In the genomic region with DNA sequence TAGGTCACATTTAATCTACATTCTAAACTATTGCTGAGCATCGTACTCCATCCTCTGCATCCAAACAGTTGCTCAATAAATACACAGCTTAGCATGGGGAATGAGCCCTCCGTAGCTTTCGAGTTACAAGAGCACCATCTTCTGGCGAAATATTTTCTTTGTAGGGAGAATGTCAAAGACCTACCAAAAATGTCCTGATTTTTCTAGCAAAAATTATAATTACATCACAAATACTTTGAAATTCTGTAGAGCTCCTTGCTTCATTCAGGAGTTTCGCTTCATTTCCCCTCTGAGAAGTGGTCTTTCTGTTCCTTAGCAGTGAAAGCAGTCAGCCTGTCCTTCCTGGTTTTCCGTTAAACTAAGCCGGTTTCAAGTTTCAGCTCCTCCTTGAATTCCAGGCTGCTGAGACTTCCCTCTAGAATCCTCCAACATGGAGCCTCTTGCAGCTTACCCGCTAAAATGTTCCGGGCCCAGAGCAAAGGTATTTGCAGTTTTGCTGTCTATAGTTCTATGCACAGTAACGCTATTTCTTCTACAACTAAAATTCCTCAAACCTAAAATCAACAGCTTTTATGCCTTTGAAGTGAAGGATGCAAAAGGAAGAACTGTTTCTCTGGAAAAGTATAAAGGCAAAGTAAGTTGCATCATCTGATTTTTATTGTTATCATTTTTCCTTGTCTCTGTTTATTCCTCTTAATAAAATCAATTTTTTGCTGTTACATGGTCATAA, we compare ENCODE assay signal across 1 cellular context.
A peak's percentile ranks its signal among the peaks of the same experiment; 100 is the strongest.
TF ChIP-seq lines count a peak whose summit lies in the region.

A gene with protein sequence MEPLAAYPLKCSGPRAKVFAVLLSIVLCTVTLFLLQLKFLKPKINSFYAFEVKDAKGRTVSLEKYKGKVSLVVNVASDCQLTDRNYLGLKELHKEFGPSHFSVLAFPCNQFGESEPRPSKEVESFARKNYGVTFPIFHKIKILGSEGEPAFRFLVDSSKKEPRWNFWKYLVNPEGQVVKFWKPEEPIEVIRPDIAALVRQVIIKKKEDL (plus strand): TSS at position 409 of the 730 bp plus-strand sequence. CDS start 22 bp downstream, at position 431.

TF ChIP-seq in HCT116, 20 proteins besides CTCF, POLR2A, EP300 and RAD21 (continued from another document):
- TF ChIP-seq, protein P1, sequence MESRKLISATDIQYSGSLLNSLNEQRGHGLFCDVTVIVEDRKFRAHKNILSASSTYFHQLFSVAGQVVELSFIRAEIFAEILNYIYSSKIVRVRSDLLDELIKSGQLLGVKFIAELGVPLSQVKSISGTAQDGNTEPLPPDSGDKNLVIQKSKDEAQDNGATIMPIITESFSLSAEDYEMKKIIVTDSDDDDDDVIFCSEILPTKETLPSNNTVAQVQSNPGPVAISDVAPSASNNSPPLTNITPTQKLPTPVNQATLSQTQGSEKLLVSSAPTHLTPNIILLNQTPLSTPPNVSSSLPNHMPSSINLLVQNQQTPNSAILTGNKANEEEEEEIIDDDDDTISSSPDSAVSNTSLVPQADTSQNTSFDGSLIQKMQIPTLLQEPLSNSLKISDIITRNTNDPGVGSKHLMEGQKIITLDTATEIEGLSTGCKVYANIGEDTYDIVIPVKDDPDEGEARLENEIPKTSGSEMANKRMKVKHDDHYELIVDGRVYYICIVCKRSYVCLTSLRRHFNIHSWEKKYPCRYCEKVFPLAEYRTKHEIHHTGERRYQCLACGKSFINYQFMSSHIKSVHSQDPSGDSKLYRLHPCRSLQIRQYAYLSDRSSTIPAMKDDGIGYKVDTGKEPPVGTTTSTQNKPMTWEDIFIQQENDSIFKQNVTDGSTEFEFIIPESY (IDR thresholded peaks at IDR 0.05; ENCODE audit: extremely low read depth, insufficient replicate concordance, low read length), result no peak
- TF ChIP-seq POLR2AphosphoS5 (IDR thresholded peaks at IDR 0.05; ENCODE audit: low read depth, low read length), result peak; percentile 81
